ENCODE assay signal across 2 cellular contexts in genomic region chr7:1447551-1448244, GRCh38.
A peak's percentile ranks its signal among the peaks of the same experiment; 100 is the strongest.
TF ChIP-seq lines count a peak whose summit lies in the region.

No MANE protein-coding gene starts in this region.

TF ChIP-seq in IMR-90, 13 proteins besides CTCF, POLR2A, EP300 and RAD21:
- TF ChIP-seq MAZ (IDR thresholded peaks at IDR 0.05; ENCODE audit: borderline replicate concordance, low read depth, low read length): peak; percentile 49; the same call in 1 of the 2 replicates
- TF ChIP-seq BHLHE40 (IDR thresholded peaks at IDR 0.05; ENCODE audit: low read depth, low read length): no peak

TF ChIP-seq in H1, 55 proteins besides CTCF, POLR2A, EP300 and RAD21:
- TF ChIP-seq GABPA (IDR thresholded peaks at IDR 0.05; ENCODE audit: borderline replicate concordance, insufficient read depth, low read length) (no peak), POU5F1 (IDR thresholded peaks at IDR 0.05; ENCODE audit: low read depth, low read length) (no peak), RXRA (IDR thresholded peaks at IDR 0.05; ENCODE audit: insufficient read depth, low read depth, low read length) (no peak), GTF2F1 (IDR thresholded peaks at IDR 0.05; ENCODE audit: borderline replicate concordance, low read depth, low read length) (no peak), SIX5 (IDR thresholded peaks at IDR 0.05; ENCODE audit: low read depth, low read length) (no peak), CEBPB (IDR thresholded peaks at IDR 0.05; ENCODE audit: low read depth, low read length) (no peak), BRCA1 (IDR thresholded peaks at IDR 0.05; ENCODE audit: low read depth, low read length) (no peak), SAP30 (IDR thresholded peaks at IDR 0.05; ENCODE audit: insufficient read depth, insufficient replicate concordance, low read length) (no peak), CHD2 (IDR thresholded peaks at IDR 0.05; ENCODE audit: low read length) (no peak), TCF12 (IDR thresholded peaks at IDR 0.05; ENCODE audit: low read depth, low read length) (no peak), TAF1 (IDR thresholded peaks at IDR 0.05; ENCODE audit: low read depth, low read length) (no peak), SP4 (IDR thresholded peaks at IDR 0.05; ENCODE audit: low read length) (no peak), USF2 (IDR thresholded peaks at IDR 0.05; ENCODE audit: low read length) (no peak), MAX (IDR thresholded peaks at IDR 0.05) (no peak), SUZ12 (IDR thresholded peaks at IDR 0.05; ENCODE audit: low read length) (no peak), FOSL1 (IDR thresholded peaks at IDR 0.05; ENCODE audit: insufficient read depth, low read depth, low read length) (no peak), SP2 (IDR thresholded peaks at IDR 0.05; ENCODE audit: low read length) (no peak), ATF3 (IDR thresholded peaks at IDR 0.05; ENCODE audit: insufficient read depth, low read depth, low read length) (no peak), ZNF274 (IDR thresholded peaks at IDR 0.05; ENCODE audit: borderline replicate concordance, extremely low read depth, low read length) (no peak)
TF ChIP-seq in H1: peak in this region for 0.
